ENCODE assay signal across 14 cellular contexts in genomic region chr3:33394403-33395054, GRCh38. TPM values are rescaled to one million over a fixed set of nuclear protein-coding genes. Genes with fewer than 3 reads are reported as not detected.
DNase-seq lines count a peak whose midpoint lies in the region; ATAC-seq, FAIRE-seq and TF ChIP-seq lines count a peak whose summit lies in the region.
"Had no signal": no experiment of that assay in that cellular context is flagged by ENCODE, and none has a peak within 500 bp of the region (broad histone marks: within the 10 kb centered on the region; RNA-seq: fewer than 3 reads in every experiment).

No MANE protein-coding gene starts in this region.

- H3K9me3 ChIP-seq in HepG2 (ENCODE audit: low read length) (no peaks in the 10 kb centered on the region), right lobe of liver (no peaks in the 10 kb centered on the region)
- H3K9me3 ChIP-seq: BLaER1 treated with 17β-estradiol and CSF1 and Interleukin-3, amounts not matched to agents 10 nM and 100 nM; HAP-1 had no signal

- no peak for TF ChIP-seq RAD21 in HepG2 (CRISPR knock-in tag; IDR thresholded peaks at IDR 0.05)

- no peaks in the 10 kb centered on the region for H3K79me2 ChIP-seq in HepG2 (ENCODE audit: insufficient read depth, low read length)

- no peak for FAIRE-seq in HepG2 (lab: Jason Lieb, UNC)
- FAIRE-seq: GM12891, H1 had no signal

- H3K27ac ChIP-seq in HepG2 (ENCODE audit: extremely low read length, insufficient read depth, low read length), result no peak overlapping the region
- H3K27ac ChIP-seq in right lobe of liver, result no peak overlapping the region
- H3K27ac ChIP-seq: BLaER1 treated with 17β-estradiol and CSF1 and Interleukin-3, amounts not matched to agents 10 nM and 100 nM had no signal

- no TSS peak for BruUV-seq in HepG2 (replicated peaks; lab: Mats Ljungman, UMichigan)

- CTCF ChIA-PET in HepG2 (lab: Yijun Ruan, JAX; ENCODE audit: low intra/inter-chr PET ratio, low total read pairs), result no interaction called here

- H3K9ac ChIP-seq in HepG2 (ENCODE audit: insufficient read depth, low read depth, low read length), result no peak overlapping the region
- H3K9ac ChIP-seq: BLaER1 treated with 17β-estradiol and CSF1 and Interleukin-3, amounts not matched to agents 10 nM and 100 nM had no signal

- no peak overlapping the region for H2AFZ ChIP-seq in HepG2 (ENCODE audit: low read length)

- no peak for TF ChIP-seq POLR2A in HepG2 (IDR thresholded peaks at IDR 0.05; ENCODE audit: insufficient read depth in 1 of 2, low read depth in 2 of 2, low read length in 2 of 2)
- no peak for TF ChIP-seq POLR2A in right lobe of liver (IDR thresholded peaks at IDR 0.05)

- no peak overlapping the region for H3K4me2 ChIP-seq in HepG2 (ENCODE audit: low read depth, low read length)
- H3K4me2 ChIP-seq: BLaER1 treated with 17β-estradiol and CSF1 and Interleukin-3, amounts not matched to agents 10 nM and 100 nM had no signal

- intact Hi-C loops in HepG2 (cut with micrococcal nuclease; ENCODE audit: unreplicated experiment), result no loop called here
- intact Hi-C loops in right lobe of liver (cut with DNase I), result no loop called here

- H3K4me1 ChIP-seq in HepG2 (ENCODE audit: insufficient read depth, low read length) (no peaks in the 10 kb centered on the region), right lobe of liver (no peaks in the 10 kb centered on the region)
- H3K4me1 ChIP-seq: BLaER1 treated with 17β-estradiol and CSF1 and Interleukin-3, amounts not matched to agents 10 nM and 100 nM; HAP-1 had no signal

- TF ChIP-seq CTCF in HepG2 (CRISPR knock-in tag; IDR thresholded peaks at IDR 0.05) (no peak), right lobe of liver (IDR thresholded peaks at IDR 0.05) (no peak), fibroblast of villous mesenchyme (IDR thresholded peaks at IDR 0.05; ENCODE audit: insufficient read depth, low read depth, low read length) (no peak)

- no peaks in the 10 kb centered on the region for H4K20me1 ChIP-seq in HepG2 (ENCODE audit: insufficient read depth, low read length)

- no peaks in the 10 kb centered on the region for H3K27me3 ChIP-seq in HepG2 (ENCODE audit: control insufficient read depth in 1 of 2, insufficient read depth in 2 of 2, low read length in 2 of 2)
- H3K27me3 ChIP-seq in right lobe of liver, result no peaks in the 10 kb centered on the region
- H3K27me3 ChIP-seq: BLaER1 treated with 17β-estradiol and CSF1 and Interleukin-3, amounts not matched to agents 10 nM and 100 nM had no signal

- WGBS in HepG2 (ENCODE audit: low lambda C conversion rate), result 100% methylated on average over 1 of the region's 1 CpG
- 90% methylated on average over 1 of the region's 1 CpG for WGBS in right lobe of liver (ENCODE audit: insufficient coverage, low coverage, low lambda C conversion rate, missing lambda C conversion rate)

- peaks cover 27 to 71% of the 10 kb centered on the region in 2 experiments for H3K36me3 ChIP-seq in HepG2 (replicated peaks in 1 of 2; ENCODE audit: control insufficient read depth in 1 of 2, insufficient read depth in 2 of 2, low read length in 2 of 2)
- peaks cover under 1 to 85% (median 25%) of the 10 kb centered on the region in 4 donors for H3K36me3 ChIP-seq in right lobe of liver

- ATAC-seq in HepG2, result no peak
- ATAC-seq in right lobe of liver, result no peak
- ATAC-seq in SK-N-SH treated with all-trans-retinoic acid at 6 μM for 48 hours, result peak; percentile 10; the same call in 1 of the 3 replicates
- no peak for ATAC-seq in GM21528 (IDR thresholded peaks at IDR 0.05; ENCODE audit: low FRiP score, unreplicated experiment)

- no peak for DNase-seq in HepG2 (ENCODE audit: low spot score)
- DNase-seq in right lobe of liver, result no peak
- DNase-seq in fibroblast of villous mesenchyme (ENCODE audit: low read depth), result peak; percentile 33
- no peak for DNase-seq in activated CD8-positive, alpha-beta memory T cell treated with anti-CD3 and anti-CD28 coated beads for 24 hours
- DNase-seq in NCI-H1436 (lab: John Stamatoyannopoulos, UW), result no peak
- DNase-seq: ACHN; CD4-positive, CD25-positive, alpha-beta regulatory T cell; DMS79 had no signal

- TF ChIP-seq EP300 in HepG2 (IDR thresholded peaks at IDR 0.05; ENCODE audit: low read depth in 2 of 2, low read length in 2 of 2), result no peak
- no peak for TF ChIP-seq EP300 in HepG2 (CRISPR knock-in tag; IDR thresholded peaks at IDR 0.05; ENCODE audit: borderline replicate concordance)

- H3K4me3 ChIP-seq in HepG2 (replicated peaks in 1 of 3; ENCODE audit: insufficient read depth in 1 of 3, low read depth in 2 of 3, low read length in 3 of 3), result no peak overlapping the region
- no peak overlapping the region for H3K4me3 ChIP-seq in right lobe of liver
- no peak overlapping the region for H3K4me3 ChIP-seq in fibroblast of villous mesenchyme (ENCODE audit: low read depth, low read length)
- H3K4me3 ChIP-seq: BLaER1 treated with 17β-estradiol and CSF1 and Interleukin-3, amounts not matched to agents 10 nM and 100 nM; HAP-1 had no signal

- POLR2A ChIA-PET in HepG2 (lab: Yijun Ruan, JAX), result no interaction called here

- in situ Hi-C loops in HepG2 (cut with HindIII; ENCODE audit: extremely low pct_ligation_motif_present, low pct_unique_long_range_greater_than_20kb), result no loop called here

TF ChIP-seq in HepG2, 621 proteins besides CTCF, POLR2A, EP300 and RAD21 (continues in another document):
- 0 out of 2 replicates have a peak, but pooled peaks have one; percentile 10 for TF ChIP-seq MAFF (IDR thresholded peaks at IDR 0.05; ENCODE audit: low read depth, low read length)
- TF ChIP-seq ZNF670 (CRISPR knock-in tag; IDR thresholded peaks at IDR 0.05; ENCODE audit: borderline replicate concordance), result no peak
- TF ChIP-seq SMARCE1 (IDR thresholded peaks at IDR 0.05; ENCODE audit: borderline replicate concordance), result no peak

TF ChIP-seq in SK-N-SH treated with all-trans-retinoic acid at 6 μM for 48 hours, 23 proteins besides CTCF, POLR2A, EP300 and RAD21:
- TF ChIP-seq TCF4 (CRISPR knock-in tag; IDR thresholded peaks at IDR 0.05; ENCODE audit: borderline replicate concordance) (peak; percentile 84), PPARA (CRISPR knock-in tag; IDR thresholded peaks at IDR 0.05; ENCODE audit: borderline replicate concordance) (no peak)
- TF ChIP-seq, protein P1, sequence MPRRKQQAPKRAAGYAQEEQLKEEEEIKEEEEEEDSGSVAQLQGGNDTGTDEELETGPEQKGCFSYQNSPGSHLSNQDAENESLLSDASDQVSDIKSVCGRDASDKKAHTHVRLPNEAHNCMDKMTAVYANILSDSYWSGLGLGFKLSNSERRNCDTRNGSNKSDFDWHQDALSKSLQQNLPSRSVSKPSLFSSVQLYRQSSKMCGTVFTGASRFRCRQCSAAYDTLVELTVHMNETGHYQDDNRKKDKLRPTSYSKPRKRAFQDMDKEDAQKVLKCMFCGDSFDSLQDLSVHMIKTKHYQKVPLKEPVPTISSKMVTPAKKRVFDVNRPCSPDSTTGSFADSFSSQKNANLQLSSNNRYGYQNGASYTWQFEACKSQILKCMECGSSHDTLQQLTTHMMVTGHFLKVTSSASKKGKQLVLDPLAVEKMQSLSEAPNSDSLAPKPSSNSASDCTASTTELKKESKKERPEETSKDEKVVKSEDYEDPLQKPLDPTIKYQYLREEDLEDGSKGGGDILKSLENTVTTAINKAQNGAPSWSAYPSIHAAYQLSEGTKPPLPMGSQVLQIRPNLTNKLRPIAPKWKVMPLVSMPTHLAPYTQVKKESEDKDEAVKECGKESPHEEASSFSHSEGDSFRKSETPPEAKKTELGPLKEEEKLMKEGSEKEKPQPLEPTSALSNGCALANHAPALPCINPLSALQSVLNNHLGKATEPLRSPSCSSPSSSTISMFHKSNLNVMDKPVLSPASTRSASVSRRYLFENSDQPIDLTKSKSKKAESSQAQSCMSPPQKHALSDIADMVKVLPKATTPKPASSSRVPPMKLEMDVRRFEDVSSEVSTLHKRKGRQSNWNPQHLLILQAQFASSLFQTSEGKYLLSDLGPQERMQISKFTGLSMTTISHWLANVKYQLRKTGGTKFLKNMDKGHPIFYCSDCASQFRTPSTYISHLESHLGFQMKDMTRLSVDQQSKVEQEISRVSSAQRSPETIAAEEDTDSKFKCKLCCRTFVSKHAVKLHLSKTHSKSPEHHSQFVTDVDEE (CRISPR knock-in tag; IDR thresholded peaks at IDR 0.05), result peak; percentile 51; the same call in 1 of the 2 replicates

RNA-seq across cellular contexts. Expression of gene UBP1, which starts 45.7 kb away (rescaled TPM):
- 48.3 and 56.7 TPM in 2 replicates for total RNA-seq in HepG2 (2016; rRNA removed; fragmentation: Illumina TruSeq; extraction: Trizol)
- total RNA-seq in HepG2 (2016; cell fraction: cytosol; rRNA removed; fragmentation: Illumina TruSeq; extraction: Trizol; ENCODE audit: low read depth), result 35.3 and 36.1 TPM in 2 replicates
- total RNA-seq in HepG2 (2016; cell fraction: insoluble cytoplasmic fraction; rRNA removed; fragmentation: Illumina TruSeq; extraction: Trizol), result 49.2 and 49.4 TPM in 2 replicates
- total RNA-seq in HepG2 (2016; cell fraction: membrane; rRNA removed; fragmentation: Illumina TruSeq; extraction: Trizol), result 55.1 and 56.2 TPM in 2 replicates
- total RNA-seq in HepG2 (2016; cell fraction: nucleus; rRNA removed; fragmentation: Illumina TruSeq; extraction: Trizol), result 67.4 and 77.3 TPM in 2 replicates
- polyA plus RNA-seq in HepG2 (2011; rRNA removed), result 71.0 and 79.9 TPM in 2 replicates
- 25.7 and 36.4 TPM in 2 replicates for polyA plus RNA-seq in HepG2 (2011; cell fraction: cytosol; rRNA removed)
- 113 and 124 TPM in 2 replicates for polyA plus RNA-seq in HepG2 (2011; cell fraction: nucleus; rRNA removed)
- polyA plus RNA-seq in HepG2 (2012), result 41.9 and 51.9 TPM in 2 replicates
- 10.7 and 11.9 TPM in 2 replicates for polyA plus RNA-seq in HepG2 (2016; cell fraction: cytosol; fragmentation: Illumina TruSeq; extraction: Trizol; ENCODE audit: low read depth)
- polyA plus RNA-seq in HepG2 (2016; cell fraction: insoluble cytoplasmic fraction; fragmentation: Illumina TruSeq; extraction: Trizol; ENCODE audit: low read depth), result 87.2 and 101 TPM in 2 replicates
- polyA plus RNA-seq in HepG2 (2016; cell fraction: membrane; fragmentation: Illumina TruSeq; extraction: Trizol; ENCODE audit: low read depth), result 50.8 and 53.0 TPM in 2 replicates
- polyA plus RNA-seq in HepG2 (2016; cell fraction: nucleus; fragmentation: Illumina TruSeq; extraction: Trizol; ENCODE audit: insufficient read depth, low read depth), result 138 and 140 TPM in 2 replicates
- 50.1 and 65.5 TPM in 2 replicates for polyA minus RNA-seq in HepG2 (2011; rRNA and poly(A)+ RNA removed; ENCODE audit: low replicate concordance)
- polyA minus RNA-seq in HepG2 (2011; cell fraction: cytosol; rRNA and poly(A)+ RNA removed), result 33.4 and 39.2 TPM in 2 replicates
- 129 and 147 TPM in 2 replicates for polyA minus RNA-seq in HepG2 (2011; cell fraction: nucleus; rRNA and poly(A)+ RNA removed)
- total RNA-seq in right lobe of liver, result 10 to 100 TPM; 20.5 to 39.2 (median 33.1) TPM
- 70.9 and 79.5 TPM in 2 replicates for total RNA-seq in fibroblast of villous mesenchyme
